8 cellular contexts compared by ENCODE assay signal in the genomic region with DNA sequence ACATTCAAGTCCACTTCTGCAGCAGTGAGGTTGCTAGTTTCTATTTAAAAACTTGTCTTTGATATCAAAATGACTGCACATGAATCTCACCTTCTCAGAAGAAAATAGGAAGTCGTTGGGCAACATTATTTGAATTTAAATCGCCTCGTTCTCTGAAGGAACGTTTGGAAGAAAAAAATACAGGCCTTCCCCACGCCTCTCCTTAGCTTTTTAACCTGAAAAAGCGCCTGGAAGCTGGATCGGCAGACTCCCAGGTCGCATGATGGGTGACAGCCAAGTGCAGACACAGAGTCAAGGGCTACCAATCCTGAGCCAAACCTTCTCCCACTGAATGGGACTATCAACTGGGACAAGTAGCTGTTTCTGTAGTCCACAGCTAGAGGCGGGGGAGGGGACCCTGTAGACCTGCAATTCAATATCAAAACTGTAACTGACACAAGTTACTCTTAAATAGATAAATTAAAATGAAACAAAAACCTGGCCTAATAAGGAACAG. TPM values are rescaled to one million over a fixed set of nuclear protein-coding genes. Genes with fewer than 3 reads are reported as not detected.
DNase-seq lines count a peak whose midpoint lies in the region; TF ChIP-seq lines count a peak whose summit lies in the region.

No MANE protein-coding gene starts in this region.

- no peak overlapping the region for H2AK5ac ChIP-seq in mesenchymal stem cell (ENCODE audit: low read length, severe bottlenecking)

- H3K9me3 ChIP-seq in ascending aorta (no peaks in the 10 kb centered on the region), mesenchymal stem cell (ENCODE audit: control insufficient read depth, low read length) (no peaks in the 10 kb centered on the region)

- H4K91ac ChIP-seq in mesenchymal stem cell (ENCODE audit: low read length) = no peak overlapping the region

- H3K27ac ChIP-seq in ascending aorta = peak overlapping the region in 1 of 2 donors; percentile 63
- no peak overlapping the region for H3K27ac ChIP-seq in mesenchymal stem cell (ENCODE audit: low read length, poor library complexity, severe bottlenecking)
- H3K27ac ChIP-seq in urinary bladder (ENCODE audit: low read depth) = peak overlapping the region; percentile 12

- H3K27me3 ChIP-seq in ascending aorta (no peaks in the 10 kb centered on the region), mesenchymal stem cell (ENCODE audit: control insufficient read depth in 1 of 2, insufficient read depth in 1 of 2, low read length in 2 of 2) (no peaks in the 10 kb centered on the region)

- peak overlapping the region in 1 of 2 experiments; percentile 16 for H3K18ac ChIP-seq in mesenchymal stem cell (ENCODE audit: low read depth in 1 of 2, low read length in 2 of 2)

- WGBS in mesenchymal stem cell = 69% methylated on average over 9 of the region's 9 CpGs
- 73% methylated on average over 9 of the region's 9 CpGs for WGBS in urinary bladder

- H4K8ac ChIP-seq in mesenchymal stem cell (ENCODE audit: low read length) = no peak overlapping the region

- no peak overlapping the region for H2BK5ac ChIP-seq in mesenchymal stem cell (ENCODE audit: low read depth, low read length, poor library complexity, severe bottlenecking)

- no peak overlapping the region for H3K4me2 ChIP-seq in mesenchymal stem cell (ENCODE audit: low read length, poor library complexity, severe bottlenecking)

- H3K36me3 ChIP-seq in ascending aorta (no peaks in the 10 kb centered on the region), mesenchymal stem cell (ENCODE audit: control insufficient read depth in 1 of 2, insufficient read depth in 2 of 2, low read depth in 1 of 2, low read length in 2 of 2) (no peaks in the 10 kb centered on the region), urinary bladder (ENCODE audit: insufficient read depth) (no peaks in the 10 kb centered on the region)

- no peak overlapping the region for H2AFZ ChIP-seq in mesenchymal stem cell (ENCODE audit: low read depth, low read length)

- intact Hi-C loops in ascending aorta (cut with DNase I) = loop anchor here (1.0 to 10.0 kb wide), 10 partner anchors 95 to 1587 kb away; partner anchors contain the start of genes BUB3, CTBP2 and OAT

- no peak overlapping the region for H3K14ac ChIP-seq in mesenchymal stem cell (ENCODE audit: low read length in 2 of 2)

- H2BK15ac ChIP-seq in mesenchymal stem cell (ENCODE audit: low read depth, poor library complexity, severe bottlenecking) = no peak overlapping the region

- H3K4me1 ChIP-seq in ascending aorta (peaks cover 4 to 51% of the 10 kb centered on the region in 2 donors), mesenchymal stem cell (ENCODE audit: control insufficient read depth, insufficient read depth, low read depth, low read length) (peaks cover 15% of the 10 kb centered on the region), urinary bladder (ENCODE audit: insufficient read depth) (no peaks in the 10 kb centered on the region)

- peak overlapping the region; percentile 74 to 80 for H3K4me3 ChIP-seq in ascending aorta
- H3K4me3 ChIP-seq in mesenchymal stem cell (ENCODE audit: insufficient read depth in 1 of 2, low read depth in 1 of 2, low read length in 2 of 2) = peak overlapping the region in 1 of 2 experiments; percentile 82
- no peak overlapping the region for H3K4me3 ChIP-seq in urinary bladder (ENCODE audit: low read depth, low read length)

- H2BK120ac ChIP-seq in mesenchymal stem cell (ENCODE audit: low read depth, low read length) = no peak overlapping the region

- H2BK12ac ChIP-seq in mesenchymal stem cell (ENCODE audit: low read length in 2 of 2) = no peak overlapping the region

- H3K4ac ChIP-seq in mesenchymal stem cell (ENCODE audit: low read depth in 1 of 2, low read length in 2 of 2) = no peak overlapping the region

- peaks cover 30% of the 10 kb centered on the region for H3K79me1 ChIP-seq in mesenchymal stem cell (replicated peaks; ENCODE audit: low read length, poor library complexity, severe bottlenecking)

- H3K9ac ChIP-seq in mesenchymal stem cell (ENCODE audit: low read length) = peak overlapping the region; percentile 82

- TF ChIP-seq CTCF in ascending aorta (IDR thresholded peaks at IDR 0.05) (no peak), GM10266 (IDR thresholded peaks at IDR 0.05; ENCODE audit: control insufficient read depth, insufficient read depth, low read depth, missing control alignments) (no peak)

- no peak overlapping the region for H3K23ac ChIP-seq in mesenchymal stem cell (ENCODE audit: low read length in 2 of 2)

- DNase-seq in stimulated activated CD4-positive, alpha-beta T cell treated with anti-CD3 and anti-CD28 coated beads, Interleukin-4, amount 100 ng/mL, for 1 hour = peak; percentile 46
- no peak for DNase-seq in stimulated activated CD4-positive, alpha-beta T cell treated with anti-CD3 and anti-CD28 coated beads, Interleukin-2, amount 100 ng/mL, for 24 hours
- DNase-seq in ascending aorta (ENCODE audit: low spot score in 2 of 2) = peak in 1 of 2 donors; percentile 61
- no peak for DNase-seq in mesenchymal stem cell
- no peak for DNase-seq in AG20443 (ENCODE audit: low spot score)
- DNase-seq in GM10266 (ENCODE audit: extremely low spot score) = no peak
- DNase-seq in activated gamma-delta T cell (lab: John Stamatoyannopoulos, UW) = no peak

RNA-seq across cellular contexts. Expression of gene FAM53B, which starts 2.2 kb away (rescaled TPM):
- total RNA-seq in ascending aorta (52.5 TPM), urinary bladder (19.8 TPM)
- 8.0 TPM for polyA plus RNA-seq in mesenchymal stem cell (2013, experiment 1 of 2)
- polyA plus RNA-seq in mesenchymal stem cell (2013, experiment 2 of 2) = 7.7 TPM
- 15.9 TPM for polyA plus RNA-seq in urinary bladder

RNA-seq across cellular contexts. Expression of gene EEF1AKMT2, which starts 49.7 kb away (rescaled TPM):
- total RNA-seq in ascending aorta (10.5 TPM), urinary bladder (65.9 TPM)
- polyA plus RNA-seq in mesenchymal stem cell (2013, experiment 1 of 2) = 9.7 TPM
- polyA plus RNA-seq in mesenchymal stem cell (2013, experiment 2 of 2) = 10.9 TPM
- 12.1 TPM for polyA plus RNA-seq in urinary bladder

RNA-seq across cellular contexts. Expression of gene ABRAXAS2, which starts 59.6 kb away (rescaled TPM):
- total RNA-seq in ascending aorta = 0.85 TPM
- 15.6 TPM for polyA plus RNA-seq in mesenchymal stem cell (2013, experiment 1 of 2)
- polyA plus RNA-seq in mesenchymal stem cell (2013, experiment 2 of 2) = 15.1 TPM
- total RNA-seq in urinary bladder = 16.4 TPM
- polyA plus RNA-seq in urinary bladder = 11.2 TPM
